In genomic region chr2:171159326-171160118, GRCh38 we compare ENCODE assay signal across 1 cellular context.
TF ChIP-seq lines count a peak whose summit lies in the region.

No MANE protein-coding gene starts in this region.

TF ChIP-seq in HepG2, 621 proteins besides CTCF, POLR2A, EP300 and RAD21 (continued from another document and continues in another):
- TF ChIP-seq ZBTB40 (IDR thresholded peaks at IDR 0.05) (no peak), ZBTB40 (CRISPR knock-in tag; IDR thresholded peaks at IDR 0.05) (no peak), ETV6 (CRISPR knock-in tag; conservative IDR thresholded peaks at IDR 0.05) (no peak), ARNTL (CRISPR knock-in tag; IDR thresholded peaks at IDR 0.05) (no peak), NPAS2 (CRISPR knock-in tag; IDR thresholded peaks at IDR 0.05; ENCODE audit: borderline replicate concordance) (no peak), TMF1 (CRISPR knock-in tag; IDR thresholded peaks at IDR 0.05; ENCODE audit: low read depth) (peak; percentile 8; the same call in 1 of the 2 replicates), MAFK (conservative IDR thresholded peaks at IDR 0.05 in 1 of 2, IDR thresholded peaks at IDR 0.05 in 1 of 2; ENCODE audit: low read length in 2 of 2) (no peak), SETDB1 (CRISPR knock-in tag; IDR thresholded peaks at IDR 0.05; ENCODE audit: borderline replicate concordance) (no peak), FOXP1 (IDR thresholded peaks at IDR 0.05) (no peak), FOXP1 (CRISPR knock-in tag; IDR thresholded peaks at IDR 0.05) (no peak; the same call in 1 of the 2 replicates), ZNF572 (CRISPR knock-in tag; IDR thresholded peaks at IDR 0.05) (no peak), EHMT2 (IDR thresholded peaks at IDR 0.05; ENCODE audit: borderline replicate concordance, low read depth, low read length) (no peak), ZSCAN9 (CRISPR knock-in tag; IDR thresholded peaks at IDR 0.05; ENCODE audit: borderline replicate concordance) (peak; percentile 32; the same call in 1 of the 2 replicates), ZNF83 (CRISPR knock-in tag; IDR thresholded peaks at IDR 0.05; ENCODE audit: borderline replicate concordance) (no peak), ZNF3 (CRISPR knock-in tag; IDR thresholded peaks at IDR 0.05) (no peak), ZNF609 (CRISPR knock-in tag; IDR thresholded peaks at IDR 0.05; ENCODE audit: borderline replicate concordance) (peak; percentile 38; the same call in 1 of the 2 replicates), KDM1A (CRISPR knock-in tag; IDR thresholded peaks at IDR 0.05) (no peak), SNAPC2 (CRISPR knock-in tag; IDR thresholded peaks at IDR 0.05) (no peak), ZNF883 (CRISPR knock-in tag; IDR thresholded peaks at IDR 0.05; ENCODE audit: not compliant biosample characterization) (peak; percentile 44), MBD4 (IDR thresholded peaks at IDR 0.05; ENCODE audit: borderline replicate concordance, low read length) (0 out of 2 replicates have a peak, but pooled peaks have one; percentile 16), ZHX1 (CRISPR knock-in tag; IDR thresholded peaks at IDR 0.05; ENCODE audit: low read depth) (no peak; the same call in 1 of the 2 replicates), ZNF788 (CRISPR knock-in tag; IDR thresholded peaks at IDR 0.05; ENCODE audit: borderline replicate concordance) (peak; percentile 23; the same call in 1 of the 2 replicates), ZNF503 (CRISPR knock-in tag; IDR thresholded peaks at IDR 0.05) (no peak), ZNF766 (CRISPR knock-in tag; IDR thresholded peaks at IDR 0.05; ENCODE audit: borderline replicate concordance) (no peak), ZNF318 (CRISPR knock-in tag; IDR thresholded peaks at IDR 0.05) (no peak)
